In genomic region chr16:51132484-51132883, GRCh38 we compare ENCODE assay signal across 16 cellular contexts. TPM values are rescaled to one million over a fixed set of nuclear protein-coding genes. Genes with fewer than 3 reads are reported as not detected.
DNase-seq lines count a peak whose midpoint lies in the region; ATAC-seq, FAIRE-seq and TF ChIP-seq lines count a peak whose summit lies in the region.
"Had no signal": no experiment of that assay in that cellular context is flagged by ENCODE, and none has a peak within 500 bp of the region (broad histone marks: within the 10 kb centered on the region; RNA-seq: fewer than 3 reads in every experiment).

No MANE protein-coding gene starts in this region.

- no peak overlapping the region for H2BK15ac ChIP-seq in mesendoderm (replicated peaks; ENCODE audit: low read depth)

- H3K27ac ChIP-seq in HepG2 (ENCODE audit: extremely low read length, insufficient read depth, low read length) (no peak overlapping the region), right lobe of liver (no peak overlapping the region), endodermal cell (ENCODE audit: low read depth, low read length) (no peak overlapping the region), mesendoderm (ENCODE audit: low read depth, low read length) (no peak overlapping the region), vagina (peak overlapping the region; percentile 81)
- H3K27ac ChIP-seq: 22Rv1, BLaER1, GM23248 had no signal

- H3K18ac ChIP-seq in mesendoderm (ENCODE audit: low read length): no peak overlapping the region

- FAIRE-seq in HepG2 (lab: Jason Lieb, UNC): no peak
- FAIRE-seq: HTR-8/SVneo had no signal

- CTCF ChIA-PET in HepG2 (lab: Yijun Ruan, JAX; ENCODE audit: low intra/inter-chr PET ratio, low total read pairs): no interaction called here

- H3K4me3 ChIP-seq in HepG2 (replicated peaks in 1 of 3; ENCODE audit: insufficient read depth in 1 of 3, low read depth in 2 of 3, low read length in 3 of 3): no peak overlapping the region
- H3K4me3 ChIP-seq in right lobe of liver: no peak overlapping the region
- peak overlapping the region; percentile 64 for H3K4me3 ChIP-seq in endodermal cell (ENCODE audit: low read length)
- H3K4me3 ChIP-seq in mesendoderm (ENCODE audit: low read length): no peak overlapping the region
- no peak overlapping the region for H3K4me3 ChIP-seq in vagina
- H3K4me3 ChIP-seq: BLaER1 had no signal

- peak overlapping the region; percentile 58 for H3K56ac ChIP-seq in mesendoderm (ENCODE audit: low read length)

- peak overlapping the region; percentile 41 for H3K27ac Mint-ChIP-seq in endodermal cell

- no peak overlapping the region for H4K5ac ChIP-seq in mesendoderm (ENCODE audit: low read length)

- no peak overlapping the region for H2BK120ac ChIP-seq in mesendoderm (ENCODE audit: low read depth, low read length)

- H3K4me1 ChIP-seq in HepG2 (ENCODE audit: insufficient read depth, low read length): peaks cover 39% of the 10 kb centered on the region
- peaks cover 0 to 46% (median 3%) of the 10 kb centered on the region in 4 donors for H3K4me1 ChIP-seq in right lobe of liver
- peaks cover 14% of the 10 kb centered on the region for H3K4me1 ChIP-seq in endodermal cell (ENCODE audit: control insufficient read depth, insufficient read depth, low read length)
- peaks cover 9% of the 10 kb centered on the region for H3K4me1 ChIP-seq in mesendoderm (ENCODE audit: control insufficient read depth, low read depth, low read length)
- peaks cover 10% of the 10 kb centered on the region for H3K4me1 ChIP-seq in vagina

- TF ChIP-seq CTCF in HepG2 (CRISPR knock-in tag; IDR thresholded peaks at IDR 0.05) (no peak), right lobe of liver (IDR thresholded peaks at IDR 0.05) (no peak), endodermal cell (conservative IDR thresholded peaks at IDR 0.05) (no peak), vagina (IDR thresholded peaks at IDR 0.05) (no peak)

- POLR2A ChIA-PET in HepG2 (lab: Yijun Ruan, JAX): interaction anchor here (1.3 kb wide), 1 partner anchor 12 kb away, joined by 3 read pairs; no protein-coding TSS in a partner anchor

- H4K8ac ChIP-seq in mesendoderm (ENCODE audit: low read depth, low read length): no peak overlapping the region

- H3K79me1 ChIP-seq in mesendoderm (ENCODE audit: low read length): peaks cover under 1% of the 10 kb centered on the region

- H3K9me3 ChIP-seq in HepG2 (ENCODE audit: low read length) (no peaks in the 10 kb centered on the region), right lobe of liver (no peaks in the 10 kb centered on the region), endodermal cell (ENCODE audit: control insufficient read depth, low read length) (no peaks in the 10 kb centered on the region), vagina (no peaks in the 10 kb centered on the region)

- peak overlapping the region; percentile 58 for H3K4me3 Mint-ChIP-seq in endodermal cell

- H3K36me3 ChIP-seq in HepG2 (replicated peaks in 1 of 2; ENCODE audit: control insufficient read depth in 1 of 2, insufficient read depth in 2 of 2, low read length in 2 of 2) (peaks cover 0 to 6% of the 10 kb centered on the region in 2 experiments; a peak in 3 of 5 replicates), right lobe of liver (peaks cover 0 to 10% (median 0%) of the 10 kb centered on the region in 4 donors), endodermal cell (ENCODE audit: control insufficient read depth, insufficient read depth, low read length) (peaks cover 32% of the 10 kb centered on the region), mesendoderm (ENCODE audit: control insufficient read depth, insufficient read depth, low read length) (peaks cover under 1% of the 10 kb centered on the region), vagina (no peaks in the 10 kb centered on the region)
- H3K36me3 ChIP-seq: BLaER1 had no signal

- no peak overlapping the region for H2AFZ ChIP-seq in HepG2 (ENCODE audit: low read length)
- H2AFZ ChIP-seq: GM23248 had no signal

- intact Hi-C loops in HepG2 (cut with micrococcal nuclease; ENCODE audit: unreplicated experiment): no loop called here
- intact Hi-C loops in right lobe of liver (cut with DNase I): no loop called here
- intact Hi-C loops in vagina (cut with DNase I): no loop called here

- no peaks in the 10 kb centered on the region for H3K79me2 ChIP-seq in HepG2 (ENCODE audit: insufficient read depth, low read length)
- H3K79me2 ChIP-seq in mesendoderm (ENCODE audit: control insufficient read depth, insufficient read depth, low read length): no peaks in the 10 kb centered on the region

- peaks cover 20% of the 10 kb centered on the region for H3K36me3 Mint-ChIP-seq in endodermal cell (ENCODE audit: low read depth)

- ATAC-seq in HepG2 (peak; percentile 43; the same call in 1 of the 3 replicates), right lobe of liver (no peak), GM21526 (IDR thresholded peaks at IDR 0.05; ENCODE audit: low FRiP score, unreplicated experiment) (no peak)

- TF ChIP-seq POLR2A in HepG2 (IDR thresholded peaks at IDR 0.05; ENCODE audit: insufficient read depth in 1 of 2, low read depth in 2 of 2, low read length in 2 of 2) (no peak), right lobe of liver (IDR thresholded peaks at IDR 0.05) (no peak), vagina (IDR thresholded peaks at IDR 0.05) (no peak)

- peaks cover 44% of the 10 kb centered on the region for H3K4me1 Mint-ChIP-seq in endodermal cell

- no peak overlapping the region for H3K4ac ChIP-seq in mesendoderm (ENCODE audit: low read depth, low read length)

- 53% methylated on average over 5 of the region's 5 CpGs for WGBS in HepG2 (ENCODE audit: low lambda C conversion rate)
- 60% methylated on average over 5 of the region's 5 CpGs for WGBS in right lobe of liver (ENCODE audit: insufficient coverage, low coverage, low lambda C conversion rate, missing lambda C conversion rate)
- 71 to 74% methylated on average over 5 of the region's 5 CpGs for WGBS in endodermal cell (ENCODE audit: insufficient coverage in 1 of 2, insufficient read length in 1 of 2), 2 experiments
- WGBS in mesendoderm (ENCODE audit: extremely low coverage, insufficient coverage, low lambda C conversion rate): no CpG with 5 or more reads among the region's 5 CpGs

- BruUV-seq in HepG2 (replicated peaks; lab: Mats Ljungman, UMichigan): no TSS peak

- DNase-seq in HepG2 (ENCODE audit: low spot score) (peak; percentile 56), right lobe of liver (no peak), endodermal cell (no peak), mesendoderm (peak; percentile 67), vagina (ENCODE audit: extremely low spot score in 2 of 2) (no peak), NCI-H1436 treated with DMSO at 0.1 percent for 48 hours (lab: John Stamatoyannopoulos, UW) (no peak), cerebellum (ENCODE audit: low spot score) (no peak)
- DNase-seq: AML-193, DMS53, GF-D8, GM23248, IMR-90 had no signal

- H2BK5ac ChIP-seq in mesendoderm (ENCODE audit: low read length): peak overlapping the region; percentile 24

- TF ChIP-seq EP300 in HepG2 (IDR thresholded peaks at IDR 0.05; ENCODE audit: low read depth in 2 of 2, low read length in 2 of 2): no peak
- TF ChIP-seq EP300 in HepG2 (CRISPR knock-in tag; IDR thresholded peaks at IDR 0.05; ENCODE audit: borderline replicate concordance): no peak

- no peak overlapping the region for H3K23ac ChIP-seq in mesendoderm (ENCODE audit: low read length)

- H3K27me3 Mint-ChIP-seq in endodermal cell (ENCODE audit: insufficient read depth): peaks cover 11% of the 10 kb centered on the region

- no peak for TF ChIP-seq RAD21 in HepG2 (CRISPR knock-in tag; IDR thresholded peaks at IDR 0.05)

- no peaks in the 10 kb centered on the region for H4K20me1 ChIP-seq in HepG2 (ENCODE audit: insufficient read depth, low read length)
- H4K20me1 ChIP-seq: BLaER1 had no signal

- H3K9me3 Mint-ChIP-seq in endodermal cell: no peaks in the 10 kb centered on the region

- H3K9ac ChIP-seq in HepG2 (ENCODE audit: insufficient read depth, low read depth, low read length) (no peak overlapping the region), endodermal cell (ENCODE audit: extremely low read depth, low read length, poor library complexity, severe bottlenecking) (no peak overlapping the region), mesendoderm (ENCODE audit: low read length) (no peak overlapping the region)
- H3K9ac ChIP-seq: BLaER1, GM23248 had no signal

- in situ Hi-C loops in HepG2 (cut with HindIII; ENCODE audit: extremely low pct_ligation_motif_present, low pct_unique_long_range_greater_than_20kb): no loop called here

- H3K27me3 ChIP-seq in HepG2 (ENCODE audit: control insufficient read depth in 1 of 2, insufficient read depth in 2 of 2, low read length in 2 of 2) (no peaks in the 10 kb centered on the region), right lobe of liver (no peaks in the 10 kb centered on the region), endodermal cell (ENCODE audit: control insufficient read depth, insufficient read depth, low read length, poor library complexity, severe bottlenecking) (no peaks in the 10 kb centered on the region), mesendoderm (ENCODE audit: insufficient read depth, low read length, poor library complexity) (no peaks in the 10 kb centered on the region), vagina (no peaks in the 10 kb centered on the region)

- H3K4me2 ChIP-seq in HepG2 (ENCODE audit: low read depth, low read length) (peak overlapping the region; percentile 11), mesendoderm (ENCODE audit: low read length) (no peak overlapping the region)

- H2AK5ac ChIP-seq in mesendoderm (ENCODE audit: low read length): no peak overlapping the region

RNA-seq across cellular contexts. Expression of gene SALL1, which starts 18.6 kb away (rescaled TPM):
- total RNA-seq in HepG2 (2016; rRNA removed; fragmentation: Illumina TruSeq; extraction: Trizol) (12.3 and 18.5 TPM in 2 replicates), right lobe of liver (10 to 100 TPM; 22.9 to 30.1 (median 26.4) TPM), endodermal cell (100 to 1,000 TPM; 122 to 172 TPM), vagina (6.9 TPM), cerebellum (5.0 TPM)
- 3.8 and 4.7 TPM in 2 replicates for total RNA-seq in HepG2 (2016; cell fraction: cytosol; rRNA removed; fragmentation: Illumina TruSeq; extraction: Trizol; ENCODE audit: low read depth)
- 12.7 and 13.5 TPM in 2 replicates for total RNA-seq in HepG2 (2016; cell fraction: insoluble cytoplasmic fraction; rRNA removed; fragmentation: Illumina TruSeq; extraction: Trizol)
- 12.7 and 14.2 TPM in 2 replicates for total RNA-seq in HepG2 (2016; cell fraction: membrane; rRNA removed; fragmentation: Illumina TruSeq; extraction: Trizol)
- 12.5 and 15.2 TPM in 2 replicates for total RNA-seq in HepG2 (2016; cell fraction: nucleus; rRNA removed; fragmentation: Illumina TruSeq; extraction: Trizol)
- polyA plus RNA-seq in HepG2 (2011; rRNA removed): 5.9 and 6.6 TPM in 2 replicates
- polyA plus RNA-seq in HepG2 (2011; cell fraction: cytosol; rRNA removed): 3.8 and 4.0 TPM in 2 replicates
- 7.7 TPM in 2 replicates for polyA plus RNA-seq in HepG2 (2011; cell fraction: nucleus; rRNA removed)
- 6.2 and 6.9 TPM in 2 replicates for polyA plus RNA-seq in HepG2 (2012)
- polyA plus RNA-seq in HepG2 (2016; cell fraction: cytosol; fragmentation: Illumina TruSeq; extraction: Trizol; ENCODE audit: low read depth): 2.3 and 3.0 TPM in 2 replicates
- polyA plus RNA-seq in HepG2 (2016; cell fraction: insoluble cytoplasmic fraction; fragmentation: Illumina TruSeq; extraction: Trizol; ENCODE audit: low read depth): 16.0 and 21.0 TPM in 2 replicates
- 8.5 and 9.6 TPM in 2 replicates for polyA plus RNA-seq in HepG2 (2016; cell fraction: membrane; fragmentation: Illumina TruSeq; extraction: Trizol; ENCODE audit: low read depth)
- 30.9 and 34.8 TPM in 2 replicates for polyA plus RNA-seq in HepG2 (2016; cell fraction: nucleus; fragmentation: Illumina TruSeq; extraction: Trizol; ENCODE audit: insufficient read depth, low read depth)
- 0.02 and 5.6 TPM in 2 replicates for polyA minus RNA-seq in HepG2 (2011; rRNA and poly(A)+ RNA removed; ENCODE audit: low replicate concordance)
- polyA minus RNA-seq in HepG2 (2011; cell fraction: cytosol; rRNA and poly(A)+ RNA removed): 3.4 and 4.2 TPM in 2 replicates
- polyA minus RNA-seq in HepG2 (2011; cell fraction: nucleus; rRNA and poly(A)+ RNA removed): 4.0 and 4.2 TPM in 2 replicates
- polyA plus RNA-seq in endodermal cell (2013, experiment 1 of 2): 49.8 TPM
- polyA plus RNA-seq in endodermal cell (2013, experiment 2 of 2): 45.5 TPM
- polyA plus RNA-seq in mesendoderm (2013, experiment 1 of 2): 17.2 TPM
- 17.7 TPM for polyA plus RNA-seq in mesendoderm (2013, experiment 2 of 2)

Comparison
In these comparisons a context has a peak if more than half of its experiments do, and no peak if none do; other contexts are left out.
1. DNase-seq: peak in HepG2 (single experiment) and mesendoderm (single experiment); none in right lobe of liver (0 of 3), endodermal cell (single experiment), vagina (0 of 2), NCI-H1436 treated with DMSO at 0.1 percent for 48 hours (single experiment) and cerebellum (single experiment).